17 cellular contexts compared by ENCODE assay signal in genomic region chr6:40881501-40881900, GRCh38.
DNase-seq lines count a peak whose midpoint lies in the region; ATAC-seq and TF ChIP-seq lines count a peak whose summit lies in the region.
"Had no signal": no experiment of that assay in that cellular context is flagged by ENCODE, and none has a peak within 500 bp of the region (broad histone marks: within the 10 kb centered on the region; RNA-seq: fewer than 3 reads in every experiment).

No MANE protein-coding gene starts in this region.

- no peaks in the 10 kb centered on the region for H4K20me1 ChIP-seq in SK-N-SH (ENCODE audit: insufficient read depth)

- no peak overlapping the region for H2AFZ ChIP-seq in SK-N-SH (ENCODE audit: low read depth)
- H2AFZ ChIP-seq: GM23248 had no signal

- DNase-seq in SK-N-SH (no peak), GM12865 (ENCODE audit: low read depth) (peak; percentile 8), NCI-H69 (lab: John Stamatoyannopoulos, UW) (peak; percentile 14), NCI-H345 (lab: John Stamatoyannopoulos, UW) (no peak), thyroid gland (no peak), suprapubic skin (ENCODE audit: low spot score in 2 of 2) (no peak)
- DNase-seq: Caco-2, GM23248, NCI-H1092, NCI-H146, NCI-H2081, NCI-H226, NCI-H748 treated with DMSO at 0.1 percent for 48 hours, Right ventricle myocardium superior had no signal

- H3K9ac ChIP-seq in SK-N-SH: no peak overlapping the region
- H3K9ac ChIP-seq: GM23248 had no signal

- H3K27me3 ChIP-seq in SK-N-SH (ENCODE audit: insufficient read depth) (no peaks in the 10 kb centered on the region; the same call in 1 of the 2 replicates), thyroid gland (no peaks in the 10 kb centered on the region), suprapubic skin (no peaks in the 10 kb centered on the region)

- H3K27ac ChIP-seq in SK-N-SH (ENCODE audit: low read depth in 2 of 2, low read length in 1 of 2) (peak overlapping the region in 1 of 2 experiments; percentile 23; a peak in 1 of 4 replicates), thyroid gland (no peak overlapping the region), suprapubic skin (no peak overlapping the region)
- H3K27ac ChIP-seq: GM23248 had no signal

- intact Hi-C loops in thyroid gland (cut with DNase I): no loop called here

- peaks cover 0 to 22% of the 10 kb centered on the region in 2 experiments; a peak in 2 of 4 replicates for H3K4me1 ChIP-seq in SK-N-SH (ENCODE audit: control insufficient read depth in 1 of 2, insufficient read depth in 2 of 2, low read depth in 1 of 2, low read length in 1 of 2)
- no peaks in the 10 kb centered on the region for H3K4me1 ChIP-seq in thyroid gland
- no peaks in the 10 kb centered on the region for H3K4me1 ChIP-seq in suprapubic skin

- no peak for ATAC-seq in SK-N-SH treated with all-trans-retinoic acid at 6 μM for 48 hours
- ATAC-seq: HCT116, Panc1 had no signal

- H3F3A ChIP-seq in SK-N-SH (replicated peaks; ENCODE audit: insufficient read depth): no peaks in the 10 kb centered on the region

- TF ChIP-seq EP300 in SK-N-SH (IDR thresholded peaks at IDR 0.05; ENCODE audit: borderline replicate concordance in 1 of 2, low read depth in 1 of 2, low read length in 1 of 2): no peak
- no peak for TF ChIP-seq EP300 in suprapubic skin (IDR thresholded peaks at IDR 0.05)

- H3K9me3 ChIP-seq in SK-N-SH: 0 out of 2 replicates have a peak, but pooled peaks cover 4% of the 10 kb centered on the region
- no peaks in the 10 kb centered on the region for H3K9me3 ChIP-seq in thyroid gland
- no peaks in the 10 kb centered on the region for H3K9me3 ChIP-seq in suprapubic skin

- H3K4me2 ChIP-seq in SK-N-SH: no peak overlapping the region

- 58% methylated on average over 2 of the region's 2 CpGs for WGBS in SK-N-SH (ENCODE audit: low lambda C conversion rate)
- WGBS in thyroid gland, 2 donors: 90 to 91% methylated on average over 2 of the region's 2 CpGs
- 38% methylated on average over 2 of the region's 2 CpGs for WGBS in suprapubic skin

- no peaks in the 10 kb centered on the region for H3K9me2 ChIP-seq in SK-N-SH

- CTCF ChIA-PET in SK-N-SH (lab: Yijun Ruan, JAX): interaction anchor here (0.6 to 1.5 kb wide), 3 partner anchors 31 to 1477 kb away, joined by 4 to 6 read pairs (median 4); no protein-coding TSS in a partner anchor

- H3K36me3 ChIP-seq in SK-N-SH (replicated peaks in 1 of 2; ENCODE audit: control insufficient read depth in 1 of 2, insufficient read depth in 2 of 2, low read length in 1 of 2): no peaks in the 10 kb centered on the region
- no peaks in the 10 kb centered on the region for H3K36me3 ChIP-seq in thyroid gland
- H3K36me3 ChIP-seq in suprapubic skin: no peaks in the 10 kb centered on the region

- no peak for TF ChIP-seq CTCF in SK-N-SH (IDR thresholded peaks at IDR 0.05)
- no peak for TF ChIP-seq CTCF in GM12865 (IDR thresholded peaks at IDR 0.05; ENCODE audit: insufficient read depth, low read depth, low read length, missing control alignments)
- no peak for TF ChIP-seq CTCF in thyroid gland (IDR thresholded peaks at IDR 0.05)
- TF ChIP-seq CTCF in suprapubic skin (IDR thresholded peaks at IDR 0.05): no peak

- POLR2A ChIA-PET in SK-N-SH (lab: Yijun Ruan, JAX): no interaction called here

- H3K4me3 ChIP-seq in SK-N-SH (ENCODE audit: low read depth in 2 of 2, low read length in 1 of 2) (no peak overlapping the region), GM12865 (ENCODE audit: low read depth, low read length) (no peak overlapping the region), thyroid gland (replicated peaks in 1 of 3) (no peak overlapping the region), suprapubic skin (no peak overlapping the region)
- H3K4me3 ChIP-seq: GM23248 had no signal

- TF ChIP-seq POLR2A in thyroid gland (IDR thresholded peaks at IDR 0.05) (no peak), suprapubic skin (IDR thresholded peaks at IDR 0.05) (no peak)

- no peak for TF ChIP-seq RAD21 in SK-N-SH (IDR thresholded peaks at IDR 0.05; ENCODE audit: low read length)

- H3K79me2 ChIP-seq in SK-N-SH (ENCODE audit: insufficient read depth): no peaks in the 10 kb centered on the region

TF ChIP-seq in SK-N-SH, 30 proteins besides CTCF, POLR2A, EP300 and RAD21:
- TF ChIP-seq PBX3 (IDR thresholded peaks at IDR 0.05) (no peak), GATA2 (CRISPR knock-in tag; IDR thresholded peaks at IDR 0.05) (peak; percentile 53)

TF ChIP-seq in SK-N-SH treated with all-trans-retinoic acid at 6 μM for 48 hours, 23 proteins besides CTCF, POLR2A, EP300 and RAD21:
- TF ChIP-seq ESRRG (CRISPR knock-in tag; IDR thresholded peaks at IDR 0.05): no peak

Comparison
In these comparisons a context has a peak if more than half of its experiments do, and no peak if none do; other contexts are left out.
1. DNase-seq: peak in GM12865 (single experiment) and NCI-H69 (single experiment); none in SK-N-SH (single experiment), NCI-H345 (single experiment), thyroid gland (0 of 2) and suprapubic skin (0 of 2).